ENCODE assay signal across 20 cellular contexts in genomic region chr3:136327671-136328070, GRCh38.
"Had no signal": no experiment of that assay in that cellular context is flagged by ENCODE, and none has a peak within 500 bp of the region (broad histone marks: within the 10 kb centered on the region; RNA-seq: fewer than 3 reads in every experiment).

No MANE protein-coding gene starts in this region.

- ATAC-seq: effector memory CD8-positive, alpha-beta T cell; esophagus mucosa; foreskin keratinocyte; gastrocnemius medialis; gastroesophageal sphincter; heart left ventricle; heart right ventricle had no signal

- DNase-seq: colonic mucosa; cortex of kidney; dermis blood vessel endothelial cell; dorsolateral prefrontal cortex; effector CD4-positive, alpha-beta T cell; effector CD8-positive, alpha-beta T cell; effector memory CD4-positive, alpha-beta T cell; effector memory CD8-positive, alpha-beta T cell; endodermal cell; erythroblast; esophagus squamous epithelium; foreskin fibroblast; foreskin keratinocyte; foreskin melanocyte; gastrocnemius medialis; glutamatergic neuron; heart left ventricle; heart right ventricle had no signal
